1 cellular context compared by ENCODE assay signal in genomic region chr4:78567502-78568075, GRCh38.
TF ChIP-seq lines count a peak whose summit lies in the region.

No MANE protein-coding gene starts in this region.

TF ChIP-seq in GM23338, 12 proteins besides CTCF, POLR2A, EP300 and RAD21 (continued from another document):
- TF ChIP-seq ZNF462 (CRISPR knock-in tag; IDR thresholded peaks at IDR 0.05) = no peak
- no peak for TF ChIP-seq EZH2phosphoT487 (IDR thresholded peaks at IDR 0.05; ENCODE audit: unreplicated experiment)
